Comparison of ENCODE assay signal across 16 cellular contexts in the genomic region with DNA sequence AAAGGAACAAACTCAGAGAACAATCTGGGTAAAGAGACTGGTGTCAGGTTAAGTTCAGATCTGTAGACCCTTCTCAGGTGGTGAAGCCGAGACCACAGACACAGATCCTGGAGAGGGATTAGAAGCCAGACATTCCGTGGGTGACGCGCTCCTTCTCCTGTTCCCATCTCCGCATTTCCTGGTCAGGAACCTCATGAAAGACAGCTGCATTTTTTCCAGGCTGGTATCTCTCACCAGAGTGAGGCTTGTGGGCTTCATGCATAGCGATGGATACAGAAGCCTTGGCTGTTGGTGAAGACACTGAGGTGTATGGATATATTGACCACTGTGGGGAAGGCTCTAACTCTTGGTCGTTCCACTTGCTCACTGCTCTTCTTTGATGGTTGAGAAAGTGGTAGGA.
A peak's percentile ranks its signal among the peaks of the same experiment; 100 is the strongest.
DNase-seq lines count a peak whose midpoint lies in the region; ATAC-seq, FAIRE-seq and TF ChIP-seq lines count a peak whose summit lies in the region.
"Had no signal": no experiment of that assay in that cellular context is flagged by ENCODE, and none has a peak within 500 bp of the region (broad histone marks: within the 10 kb centered on the region; RNA-seq: fewer than 3 reads in every experiment).

No MANE protein-coding gene starts in this region.

- no peaks in the 10 kb centered on the region for H3K9me3 ChIP-seq in kidney (ENCODE audit: control insufficient read depth in 1 of 2, low read length in 2 of 2)
- H3K9me3 ChIP-seq: HAP-1 had no signal

- CTCF ChIA-PET in activated CD8-positive, alpha-beta memory T cell treated with anti-CD3 and anti-CD28 coated beads, Interleukin-2, amount 10 ng/mL, durations not matched to agents 7 days and 5 days (lab: Charles Lee), result no interaction called here

- H3K36me3 ChIP-seq in kidney (ENCODE audit: control insufficient read depth in 1 of 2, insufficient read depth in 2 of 2, low read length in 2 of 2), result no peaks in the 10 kb centered on the region
- H3K36me3 ChIP-seq: HAP-1 had no signal

- no peak for FAIRE-seq in kidney (lab: Jason Lieb, UNC)
- FAIRE-seq: GM18507, HepG2, HTR-8/SVneo had no signal

- H3K4me1 ChIP-seq in kidney (ENCODE audit: control insufficient read depth in 1 of 2, insufficient read depth in 1 of 2, low read depth in 1 of 2, low read length in 2 of 2), result no peaks in the 10 kb centered on the region
- H3K4me1 ChIP-seq: HAP-1 had no signal

- no peak overlapping the region for H3K27ac ChIP-seq in kidney (ENCODE audit: low read depth in 2 of 2, low read length in 2 of 2)

- H3K27me3 Mint-ChIP-seq in activated T-cell treated with anti-CD3 and anti-CD28 coated beads, Interleukin-2, amount 50 U/mL, for 24 hours, result no peaks in the 10 kb centered on the region
- H3K27me3 Mint-ChIP-seq in activated CD8-positive, alpha-beta memory T cell treated with anti-CD3 and anti-CD28 coated beads, Interleukin-2, amount 10 ng/mL, durations not matched to agents 7 days and 5 days, result no peaks in the 10 kb centered on the region
- H3K27me3 Mint-ChIP-seq: CD4-positive, CD25-positive, alpha-beta regulatory T cell had no signal

- peak overlapping the region; percentile 26 for H3K27ac Mint-ChIP-seq in activated T-cell treated with anti-CD3 and anti-CD28 coated beads, Interleukin-2, amount 50 U/mL, for 24 hours
- H3K27ac Mint-ChIP-seq in activated CD8-positive, alpha-beta memory T cell treated with anti-CD3 and anti-CD28 coated beads, Interleukin-2, amount 10 ng/mL, durations not matched to agents 7 days and 5 days, result no peak overlapping the region

- H3K9me3 Mint-ChIP-seq in activated T-cell treated with anti-CD3 and anti-CD28 coated beads, Interleukin-2, amount 50 U/mL, for 24 hours, result no peaks in the 10 kb centered on the region
- no peaks in the 10 kb centered on the region for H3K9me3 Mint-ChIP-seq in activated CD8-positive, alpha-beta memory T cell treated with anti-CD3 and anti-CD28 coated beads, Interleukin-2, amount 10 ng/mL, durations not matched to agents 7 days and 5 days (ENCODE audit: low read depth)
- H3K9me3 Mint-ChIP-seq: CD4-positive, CD25-positive, alpha-beta regulatory T cell had no signal

- H3K4me3 ChIP-seq in kidney (ENCODE audit: low read length in 2 of 2), result no peak overlapping the region
- H3K4me3 ChIP-seq: BLaER1 treated with 17β-estradiol and CSF1 and Interleukin-3, amounts not matched to agents 10 nM and 100 nM; HAP-1 had no signal

- H3K4me3 Mint-ChIP-seq in activated T-cell treated with anti-CD3 and anti-CD28 coated beads, Interleukin-2, amount 50 U/mL, for 24 hours, result no peak overlapping the region
- H3K4me3 Mint-ChIP-seq in activated CD8-positive, alpha-beta memory T cell treated with anti-CD3 and anti-CD28 coated beads, Interleukin-2, amount 10 ng/mL, durations not matched to agents 7 days and 5 days, result no peak overlapping the region
- H3K4me3 Mint-ChIP-seq: CD4-positive, CD25-positive, alpha-beta regulatory T cell had no signal

- intact Hi-C loops in kidney (cut with DNase I), result no loop called here

- H3K36me3 Mint-ChIP-seq in activated T-cell treated with anti-CD3 and anti-CD28 coated beads, Interleukin-2, amount 50 U/mL, for 24 hours (ENCODE audit: low read depth), result peaks cover 8% of the 10 kb centered on the region
- H3K36me3 Mint-ChIP-seq in activated CD8-positive, alpha-beta memory T cell treated with anti-CD3 and anti-CD28 coated beads, Interleukin-2, amount 10 ng/mL, durations not matched to agents 7 days and 5 days, result peaks cover 10% of the 10 kb centered on the region

- no peak overlapping the region for H3K9ac ChIP-seq in kidney (ENCODE audit: low read length in 2 of 2)
- H3K9ac ChIP-seq: BLaER1 treated with 17β-estradiol and CSF1 and Interleukin-3, amounts not matched to agents 10 nM and 100 nM had no signal

- H3K4me1 Mint-ChIP-seq in activated T-cell treated with anti-CD3 and anti-CD28 coated beads, Interleukin-2, amount 50 U/mL, for 24 hours (ENCODE audit: low read depth), result peaks cover 70% of the 10 kb centered on the region
- peaks cover 75% of the 10 kb centered on the region for H3K4me1 Mint-ChIP-seq in activated CD8-positive, alpha-beta memory T cell treated with anti-CD3 and anti-CD28 coated beads, Interleukin-2, amount 10 ng/mL, durations not matched to agents 7 days and 5 days

- no peak for TF ChIP-seq CTCF in kidney (IDR thresholded peaks at IDR 0.05; ENCODE audit: borderline replicate concordance, extremely low read depth, insufficient read depth)

- ATAC-seq in activated CD8-positive, alpha-beta memory T cell treated with anti-CD3 and anti-CD28 coated beads, Interleukin-2, amount 10 ng/mL, durations not matched to agents 7 days and 5 days, result no peak
- ATAC-seq in GM19467 (IDR thresholded peaks at IDR 0.05; ENCODE audit: unreplicated experiment), result no peak
- ATAC-seq: HepG2 had no signal

- DNase-seq in activated T-cell treated with anti-CD3 and anti-CD28 coated beads, Interleukin-2, amount 50 U/mL, for 24 hours, result no peak
- DNase-seq in activated T-cell treated with anti-CD3 and anti-CD28 coated beads for 4 hours, result no peak
- peak; percentile 19 for DNase-seq in activated CD8-positive, alpha-beta memory T cell treated with anti-CD3 and anti-CD28 coated beads, Interleukin-2, amount 10 ng/mL, durations not matched to agents 7 days and 5 days
- peak; percentile 70 for DNase-seq in islet precursor cell
- peak; percentile 7 for DNase-seq in superior temporal gyrus (ENCODE audit: extremely low spot score)
- no peak for DNase-seq in kidney
- DNase-seq: ACHN; CD4-positive, CD25-positive, alpha-beta regulatory T cell; DMS53; GOT3 had no signal

Comparison
In these comparisons a context has a peak if more than half of its experiments do, and no peak if none do; other contexts are left out.
1. DNase-seq: peak in activated CD8-positive, alpha-beta memory T cell treated with anti-CD3 and anti-CD28 coated beads, Interleukin-2, amount 10 ng/mL, durations not matched to agents 7 days and 5 days (single experiment), islet precursor cell (single experiment) and superior temporal gyrus (single experiment); none in activated T-cell treated with anti-CD3 and anti-CD28 coated beads, Interleukin-2, amount 50 U/mL, for 24 hours (single experiment), activated T-cell treated with anti-CD3 and anti-CD28 coated beads for 4 hours (single experiment) and kidney (single experiment).